ENCODE assay signal across 6 cellular contexts in genomic region chr2:48388584-48388983, GRCh38. TPM values are rescaled to one million over a fixed set of nuclear protein-coding genes. Genes with fewer than 3 reads are reported as not detected.
DNase-seq lines count a peak whose midpoint lies in the region; ATAC-seq, FAIRE-seq and TF ChIP-seq lines count a peak whose summit lies in the region.
"Not testable (repeated sequence)": the region's sequence is repeated elsewhere in the genome, so short reads cannot be mapped to it uniquely, and the experiment has no call there.

No MANE protein-coding gene starts in this region.

- H3K9me3 Mint-ChIP-seq in endothelial cell (ENCODE audit: unreplicated experiment): not testable (repeated sequence)

- not testable (repeated sequence) for H3K27me3 ChIP-seq in K562 (ENCODE audit: control insufficient read depth in 2 of 2, insufficient read depth in 2 of 2, low read length in 2 of 2)

- H3K36me3 Mint-ChIP-seq in endothelial cell (ENCODE audit: low read depth, unreplicated experiment): peaks cover 19% of the 10 kb centered on the region

- WGBS in K562 (ENCODE audit: insufficient coverage, low coverage, missing lambda C conversion rate): 17% methylated on average over 1 of the region's 1 CpG

- DNase-seq in DMS53 (lab: John Stamatoyannopoulos, UW): peak; percentile 44
- peak; percentile 41 for DNase-seq in OCI-M1 (lab: John Stamatoyannopoulos, UW)
- not testable (repeated sequence) for DNase-seq in K562 (ENCODE audit: extremely low read depth in 1 of 4, low spot score in 3 of 4); endothelial cell (ENCODE audit: low spot score)
- peak; percentile 17 for DNase-seq in iris pigment epithelial cell (ENCODE audit: low read depth)

- H3K9ac ChIP-seq in K562 (ENCODE audit: insufficient read depth in 1 of 2, low read depth in 2 of 2, low read length in 2 of 2): not testable (repeated sequence)

- POLR2A ChIA-PET in HEK293 (lab: Yijun Ruan, JAX); K562 (lab: Yijun Ruan, JAX): not testable (repeated sequence)

- H3K4me3 Mint-ChIP-seq in endothelial cell (ENCODE audit: unreplicated experiment): peak overlapping the region; percentile 40

- H3K36me3 ChIP-seq in HEK293 (ENCODE audit: control insufficient read depth in 2 of 2, insufficient read depth in 1 of 2, low read length in 2 of 2); K562 (ENCODE audit: control insufficient read depth, insufficient read depth, low read length): not testable (repeated sequence)

- H4K20me1 ChIP-seq in K562 (replicated peaks; ENCODE audit: control insufficient read depth, insufficient read depth, low read length): not testable (repeated sequence)

- not testable (repeated sequence) for TF ChIP-seq CTCF in HEK293 (tag by site-specific recombination; IDR thresholded peaks at IDR 0.05); K562 (IDR thresholded peaks at IDR 0.05 in 2 of 3, conservative IDR thresholded peaks at IDR 0.05 in 1 of 3; ENCODE audit: insufficient read depth in 2 of 3, low read depth in 1 of 3, low read length in 3 of 3); endothelial cell (IDR thresholded peaks at IDR 0.05; ENCODE audit: unreplicated experiment)

- CTCF ChIA-PET in HEK293 (lab: Yijun Ruan, JAX); K562 (lab: Yijun Ruan, JAX; ENCODE audit: low intra/inter-chr PET ratio): not testable (repeated sequence)

- H3K79me2 ChIP-seq in K562 (ENCODE audit: control insufficient read depth, insufficient read depth, low read length): not testable (repeated sequence)

- TF ChIP-seq EP300 in K562 (IDR thresholded peaks at IDR 0.05; ENCODE audit: low read length): not testable (repeated sequence)

- not testable (repeated sequence) for ATAC-seq in K562

- not testable (repeated sequence) for H3K27me3 Mint-ChIP-seq in endothelial cell (ENCODE audit: unreplicated experiment)

- not testable (repeated sequence) for H3K4me1 ChIP-seq in HEK293 (ENCODE audit: control insufficient read depth, insufficient read depth, low read length); K562 (replicated peaks in 1 of 2; ENCODE audit: control insufficient read depth in 2 of 2, insufficient read depth in 2 of 2, low read length in 2 of 2)

- TF ChIP-seq RAD21 in K562 (CRISPR knock-in tag; conservative IDR thresholded peaks at IDR 0.05 in 1 of 2, IDR thresholded peaks at IDR 0.05 in 1 of 2): not testable (repeated sequence)

- H3K4me1 Mint-ChIP-seq in endothelial cell (ENCODE audit: unreplicated experiment): not testable (repeated sequence)

- not testable (repeated sequence) for BruUV-seq in K562 (replicated peaks; lab: Mats Ljungman, UMichigan)

- intact Hi-C loops in K562 (cut with micrococcal nuclease): not testable (repeated sequence)

- H3K27ac ChIP-seq in HEK293 (ENCODE audit: extremely low read depth, low read depth, low read length); K562 (ENCODE audit: extremely low read depth, low read depth, low read length): not testable (repeated sequence)

- H3K27ac Mint-ChIP-seq in endothelial cell (ENCODE audit: unreplicated experiment): not testable (repeated sequence)

- H3K9me3 ChIP-seq in HEK293 (ENCODE audit: control insufficient read depth, insufficient read depth, low read depth, low read length); K562 (replicated peaks; ENCODE audit: control insufficient read depth, insufficient read depth, low read depth, low read length): not testable (repeated sequence)

- not testable (repeated sequence) for TF ChIP-seq POLR2A in K562 (conservative IDR thresholded peaks at IDR 0.05)

- not testable (repeated sequence) for H3K9me1 ChIP-seq in K562 (ENCODE audit: control insufficient read depth, insufficient read depth, low read length)

- in situ Hi-C loops in K562 (cut with MboI): not testable (repeated sequence)

- not testable (repeated sequence) for H2AFZ ChIP-seq in K562 (ENCODE audit: low read depth, low read length)

- H3K4me2 ChIP-seq in K562 (ENCODE audit: insufficient read depth, low read length): not testable (repeated sequence)

- not testable (repeated sequence) for H3K4me3 ChIP-seq in HEK293 (ENCODE audit: low read depth, low read length); K562

- FAIRE-seq in K562 (lab: Jason Lieb, UNC): not testable (repeated sequence)

TF ChIP-seq in HEK293, 187 proteins besides CTCF, POLR2A, EP300 and RAD21:
- TF ChIP-seq SETDB1 (IDR thresholded peaks at IDR 0.05; ENCODE audit: insufficient read length, low read length): peak; percentile 74

TF ChIP-seq in K562, 482 proteins besides CTCF, POLR2A, EP300 and RAD21:
- TF ChIP-seq TRIM24 (IDR thresholded peaks at IDR 0.05) (0 out of 4 replicates have a peak, but pooled peaks of 1 of the 2 experiments have one; percentile 32), CBX3 (IDR thresholded peaks at IDR 0.05; ENCODE audit: borderline replicate concordance in 1 of 2, low read length in 2 of 2) (peak in 1 of 2 experiments; percentile 64; a peak in 1 of 3 replicates), CBX5 (IDR thresholded peaks at IDR 0.05; ENCODE audit: borderline replicate concordance, low read depth) (peak; percentile 83), CBX1 (IDR thresholded peaks at IDR 0.05; ENCODE audit: low read depth) (peak; percentile 35; the same call in 1 of the 2 replicates), TRIM28 (IDR thresholded peaks at IDR 0.05) (peak; percentile 88)

RNA-seq across cellular contexts. Expression of gene PPP1R21, which starts 52.0 kb away (rescaled TPM):
- 24.7 and 55.6 TPM in 2 replicates for total RNA-seq in K562 (2011; cell fraction: chromatin; rRNA removed; ENCODE audit: low replicate concordance)
- total RNA-seq in K562 (2011; cell fraction: nucleolus; rRNA removed): 10.7 and 11.5 TPM in 2 replicates
- 17.2 and 27.6 TPM in 2 replicates for total RNA-seq in K562 (2011; cell fraction: nucleoplasm; rRNA removed)
- 4.9 and 5.5 TPM in 2 replicates for total RNA-seq in K562 (2014; rRNA removed)
- 7.5 TPM in 2 replicates for total RNA-seq in K562 (2014; rRNA removed; fragmentation: Illumina TruSeq; extraction: Trizol)
- 7.2 and 8.0 TPM in 2 replicates for total RNA-seq in K562 (2015; rRNA removed; fragmentation: Illumina TruSeq; extraction: Trizol)
- 8.4 and 9.2 TPM in 2 replicates for total RNA-seq in K562 (2021)
- 12.0 and 18.0 TPM in 2 replicates for polyA plus RNA-seq in K562 (2011; rRNA removed)
- polyA plus RNA-seq in K562 (2011; cell fraction: cytosol; rRNA removed): 4.7 and 7.2 TPM in 2 replicates
- polyA plus RNA-seq in K562 (2011; cell fraction: nucleus; rRNA removed): 25.2 and 26.4 TPM in 2 replicates
- 7.1 and 9.3 TPM in 2 replicates for polyA plus RNA-seq in K562 (2012)
- polyA plus RNA-seq in K562 (2014; fragmentation: Illumina TruSeq; extraction: Trizol): 9.5 and 11.5 TPM in 2 replicates
- 1 to 10 TPM; 5.4 to 5.9 TPM for polyA plus RNA-seq in K562 (2014; fragmentation: Nextera tagmentation; extraction: Ambion mirVana)
- polyA plus RNA-seq in K562 (2014; rRNA removed): 8.5 and 12.2 TPM in 2 replicates
- 17.4 and 17.9 TPM in 2 replicates for polyA minus RNA-seq in K562 (2011; rRNA and poly(A)+ RNA removed)
- polyA minus RNA-seq in K562 (2011; cell fraction: cytosol; rRNA and poly(A)+ RNA removed): 3.3 and 6.7 TPM in 2 replicates
- polyA minus RNA-seq in K562 (2011; cell fraction: nucleus; rRNA and poly(A)+ RNA removed): 10.8 and 17.1 TPM in 2 replicates
- total RNA-seq in endothelial cell (ENCODE audit: unreplicated experiment): 15.8 TPM
